ENCODE assay signal across 27 cellular contexts in genomic region chr10:55800607-55801241, GRCh38.
"Had no signal": no experiment of that assay in that cellular context is flagged by ENCODE, and none has a peak within 500 bp of the region (broad histone marks: within the 10 kb centered on the region; RNA-seq: fewer than 3 reads in every experiment).

No MANE protein-coding gene starts in this region.

- H3K36me3 ChIP-seq: colonic mucosa, esophagus squamous epithelium, gastrocnemius medialis, heart right ventricle, left ventricle myocardium inferior, lower lobe of right lung had no signal

- H3K27me3 Mint-ChIP-seq: dendritic cell treated with granulocyte-macrophage colony-stimulating factor and Interleukin-4, amounts not matched to agents 40 ng/mL and 50 ng/mL, for 4 days; effector memory CD8-positive, alpha-beta T cell; naive B cell had no signal

- H3K4me1 Mint-ChIP-seq: endodermal cell, mesothelial cell of epicardium, naive B cell had no signal

- H3K9me3 ChIP-seq: colonic mucosa, esophagus squamous epithelium, gastrocnemius medialis, mucosa of descending colon had no signal

- H3K27ac ChIP-seq: colonic mucosa, epithelial cell of prostate, esophagus squamous epithelium, gastrocnemius medialis, heart right ventricle, left ventricle myocardium inferior, lower lobe of right lung had no signal

- ATAC-seq: effector memory CD8-positive, alpha-beta T cell; esophagus mucosa; gastrocnemius medialis; heart right ventricle; left cardiac atrium; lower lobe of right lung; mucosa of descending colon had no signal

- H3K36me3 Mint-ChIP-seq: mesothelial cell of epicardium, naive B cell had no signal

- H3K9me3 Mint-ChIP-seq: endodermal cell had no signal

- H3K4me3 ChIP-seq: colonic mucosa, esophagus squamous epithelium, gastrocnemius medialis, heart right ventricle, left ventricle myocardium inferior, lower lobe of right lung, mucosa of descending colon had no signal

- H3K27me3 ChIP-seq: colonic mucosa, esophagus squamous epithelium, gastrocnemius medialis, heart right ventricle had no signal

- H3K4me3 Mint-ChIP-seq: dendritic cell treated with granulocyte-macrophage colony-stimulating factor and Interleukin-4, amounts not matched to agents 40 ng/mL and 50 ng/mL, for 4 days; effector memory CD8-positive, alpha-beta T cell; endodermal cell; mesothelial cell of epicardium; naive B cell had no signal

- H3K27ac Mint-ChIP-seq: dendritic cell treated with granulocyte-macrophage colony-stimulating factor and Interleukin-4, amounts not matched to agents 40 ng/mL and 50 ng/mL, for 4 days; effector memory CD8-positive, alpha-beta T cell; endodermal cell; mesothelial cell of epicardium; naive B cell had no signal

- H3K4me1 ChIP-seq: colonic mucosa, esophagus squamous epithelium, gastrocnemius medialis, heart right ventricle, left ventricle myocardium inferior, lower lobe of right lung had no signal

- DNase-seq: colonic mucosa; cortex of kidney; effector CD8-positive, alpha-beta T cell; effector memory CD8-positive, alpha-beta T cell; endodermal cell; erythroblast; esophagus squamous epithelium; foreskin fibroblast; foreskin melanocyte; gastrocnemius medialis; glutamatergic neuron; head of caudate nucleus; heart right ventricle; hippocampal formation; left cardiac atrium; left ventricle myocardium inferior; lower lobe of right lung; mesenchymal stem cell; mucosa of descending colon; naive B cell had no signal

- FAIRE-seq: endometrium, islet of Langerhans, keratinocyte had no signal
